ENCODE assay signal across 23 cellular contexts in genomic region chr19:13963603-13964105, GRCh38. TPM values are rescaled to one million over a fixed set of nuclear protein-coding genes. Genes with fewer than 3 reads are reported as not detected.
DNase-seq lines count a peak whose midpoint lies in the region; TF ChIP-seq lines count a peak whose summit lies in the region.
"Had no signal": no experiment of that assay in that cellular context is flagged by ENCODE, and none has a peak within 500 bp of the region (broad histone marks: within the 10 kb centered on the region; RNA-seq: fewer than 3 reads in every experiment).

No MANE protein-coding gene starts in this region.

- peak overlapping the region; percentile 64 for H3K4me3 ChIP-seq in iPS-15b (ENCODE audit: low read depth, low read length)
- H3K4me3 ChIP-seq in suprapubic skin: no peak overlapping the region
- H3K4me3 ChIP-seq: GM23248 had no signal

- H3K4me1 ChIP-seq in iPS-15b (ENCODE audit: control insufficient read depth, insufficient read depth, low read length): no peaks in the 10 kb centered on the region
- no peaks in the 10 kb centered on the region for H3K4me1 ChIP-seq in suprapubic skin
- H3K4me1 ChIP-seq: transverse colon had no signal

- H3K9me3 ChIP-seq in iPS-15b (ENCODE audit: control insufficient read depth, insufficient read depth, low read length) (no peaks in the 10 kb centered on the region), suprapubic skin (no peaks in the 10 kb centered on the region)
- H3K9me3 ChIP-seq: esophagus squamous epithelium, stomach, transverse colon had no signal

- H3K36me3 ChIP-seq in iPS-15b (ENCODE audit: control insufficient read depth, insufficient read depth, low read length) (peaks cover 31% of the 10 kb centered on the region), suprapubic skin (peaks cover 81% of the 10 kb centered on the region)

- no peak overlapping the region for H3K9ac ChIP-seq in iPS-15b (ENCODE audit: low read depth, low read length)
- H3K9ac ChIP-seq: GM23248 had no signal

- WGBS in suprapubic skin: 90% methylated on average over 41 of the region's 48 CpGs

- POLR2A ChIA-PET in RWPE1 (lab: Yijun Ruan, JAX; ENCODE audit: low non-redundant PET): no interaction called here

- no peak for TF ChIP-seq EP300 in suprapubic skin (IDR thresholded peaks at IDR 0.05)

- DNase-seq in 8988T: peak; percentile 15
- no peak for DNase-seq in RWPE1 (ENCODE audit: low spot score)
- no peak for DNase-seq in suprapubic skin (ENCODE audit: low spot score in 2 of 2)
- DNase-seq in stimulated activated CD4-positive, alpha-beta T cell treated with anti-CD3 and anti-CD28 coated beads, Interleukin-4, amount 100 ng/mL, for 24 hours: no peak
- DNase-seq in NCI-H1417 (lab: John Stamatoyannopoulos, UW): no peak
- DNase-seq: activated CD4-positive, alpha-beta T cell treated with anti-CD3 and anti-CD28 coated beads, Interleukin-2, amount 50 U/mL, for 48 hours; activated naive CD4-positive, alpha-beta T cell treated with Interleukin-2 at 50 U/mL for 16 hours; DMS153; esophagus squamous epithelium; foreskin melanocyte; GM23248; left ventricle myocardium superior; naive B cell; NCI-H1092 treated with DMSO at 0.1 percent for 48 hours; NCI-H187 treated with DMSO at 0.1 percent for 48 hours; NCI-H524 treated with DMSO at 0.1 percent for 48 hours; occipital lobe; PC-3; SHP77 treated with DMSO at 0.1 percent for 48 hours; stomach; transverse colon had no signal

- H3K27me3 ChIP-seq in iPS-15b (ENCODE audit: control insufficient read depth, insufficient read depth, low read length) (no peaks in the 10 kb centered on the region), suprapubic skin (no peaks in the 10 kb centered on the region)
- H3K27me3 ChIP-seq: esophagus squamous epithelium, stomach, transverse colon had no signal

- H3K27ac ChIP-seq in RWPE1 (peak overlapping the region; percentile 10; the same call in 1 of the 2 replicates), suprapubic skin (no peak overlapping the region)
- H3K27ac ChIP-seq: GM23248, transverse colon had no signal

- no peak for TF ChIP-seq CTCF in RWPE1 (conservative IDR thresholded peaks at IDR 0.05; ENCODE audit: low read depth)
- no peak for TF ChIP-seq CTCF in suprapubic skin (IDR thresholded peaks at IDR 0.05)

- no peak for TF ChIP-seq POLR2A in suprapubic skin (IDR thresholded peaks at IDR 0.05)

- CTCF ChIA-PET in RWPE1 (lab: Yijun Ruan, JAX): no interaction called here

RNA-seq across cellular contexts. Expression of gene DCAF15, which starts 11.3 kb away (rescaled TPM):
- total RNA-seq in suprapubic skin: 10 to 100 TPM; 38.3 to 52.3 (median 46.2) TPM

RNA-seq across cellular contexts. Expression of gene PODNL1, which starts 25.4 kb away (rescaled TPM):
- 10 to 100 TPM in 1 of 4 donors, 1 to 10 TPM in 3; 2.3 to 10.6 (median 5.7) TPM for total RNA-seq in suprapubic skin
- total RNA-seq: A673, occipital lobe, PC-3, stomach had no signal

RNA-seq across cellular contexts. Expression of gene RFX1, which starts 42.5 kb away (rescaled TPM):
- 10 to 100 TPM in 2 of 4 donors, 1 to 10 TPM in 2; 6.8 to 13.2 (median 10.1) TPM for total RNA-seq in suprapubic skin

RNA-seq across cellular contexts. Expression of gene CC2D1A, which starts 57.7 kb away (rescaled TPM):
- 10 to 100 TPM; 48.0 to 94.9 (median 66.7) TPM for total RNA-seq in suprapubic skin

RNA-seq across cellular contexts. Expression of gene BRME1, which starts 57.7 kb away (rescaled TPM):
- 10 to 100 TPM in 2 of 4 donors, 1 to 10 TPM in 2; 7.6 to 23.0 (median 9.9) TPM for total RNA-seq in suprapubic skin
